In the genomic region with DNA sequence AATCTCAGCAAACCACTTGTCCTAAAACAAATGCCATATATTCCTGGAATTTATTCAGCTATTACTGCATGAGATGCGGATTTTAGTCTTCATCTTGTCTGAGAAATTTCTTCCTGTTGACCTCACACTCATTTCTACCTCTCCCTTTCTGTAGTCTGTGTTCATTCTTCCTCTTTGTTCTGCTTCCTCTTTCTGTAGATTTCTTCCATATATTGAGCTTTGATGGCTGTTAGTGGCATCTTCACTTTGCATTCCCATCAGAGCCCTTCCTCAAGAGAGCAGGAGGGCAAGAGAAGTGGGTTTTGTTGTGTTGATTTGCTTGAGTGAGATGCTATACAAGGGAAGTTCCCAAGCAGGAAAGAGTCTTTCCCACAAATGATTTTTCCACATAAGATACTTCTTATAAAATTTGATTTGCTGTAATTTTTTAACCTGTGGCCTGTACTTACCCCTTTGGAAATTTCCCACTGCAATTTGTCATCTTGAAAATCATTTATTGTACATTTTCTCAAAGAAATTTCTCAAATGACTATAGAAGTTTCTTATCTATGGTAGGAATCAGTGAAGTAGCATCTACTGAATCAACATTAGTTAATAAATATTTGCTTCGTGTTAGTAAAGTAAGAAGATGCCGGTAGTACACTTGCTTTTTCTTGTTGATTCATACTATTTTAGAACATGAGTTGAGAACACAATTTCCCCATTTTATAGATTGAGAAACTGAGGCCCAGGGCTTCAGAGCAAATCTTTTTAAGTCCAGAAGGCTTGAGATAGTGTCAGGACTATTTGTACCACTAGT, we compare ENCODE assay signal across 10 cellular contexts.
DNase-seq lines count a peak whose midpoint lies in the region; ATAC-seq and TF ChIP-seq lines count a peak whose summit lies in the region.
"Had no signal": no experiment of that assay in that cellular context is flagged by ENCODE, and none has a peak within 500 bp of the region (broad histone marks: within the 10 kb centered on the region; RNA-seq: fewer than 3 reads in every experiment).

No MANE protein-coding gene starts in this region.

- no peak overlapping the region for H3K4me3 Mint-ChIP-seq in nephron progenitor cell
- H3K4me3 Mint-ChIP-seq: brain had no signal

- ATAC-seq in GM19351 (IDR thresholded peaks at IDR 0.05; ENCODE audit: unreplicated experiment) (peak; percentile 41), HG02870 (IDR thresholded peaks at IDR 0.05; ENCODE audit: unreplicated experiment) (peak; percentile 37)

- peak; percentile 38 for DNase-seq in OCI-M1 (lab: John Stamatoyannopoulos, UW)
- no peak for DNase-seq in nephron progenitor cell
- DNase-seq in cerebellar nuclear complex (lab: John Stamatoyannopoulos, UW): no peak
- no peak for DNase-seq in NCI-H1417 treated with DMSO at 0.1 percent for 48 hours (lab: John Stamatoyannopoulos, UW)
- no peak for DNase-seq in UCSD-AML1 (lab: John Stamatoyannopoulos, UW; ENCODE audit: unreplicated experiment)
- DNase-seq: NCI-H2227 treated with DMSO at 0.1 percent for 48 hours, SHP77 had no signal

- H3K27ac Mint-ChIP-seq in nephron progenitor cell: peak overlapping the region; percentile 58
- H3K27ac Mint-ChIP-seq: brain had no signal

- TF ChIP-seq CTCF in nephron progenitor cell (IDR thresholded peaks at IDR 0.05): no peak

- peaks cover 22% of the 10 kb centered on the region for H3K36me3 Mint-ChIP-seq in nephron progenitor cell (ENCODE audit: low read depth)

- no peaks in the 10 kb centered on the region for H3K27me3 Mint-ChIP-seq in nephron progenitor cell (ENCODE audit: low read depth, poor library complexity)
- H3K27me3 Mint-ChIP-seq: brain had no signal

- H3K4me1 Mint-ChIP-seq in nephron progenitor cell: peaks cover 17% of the 10 kb centered on the region

- no peaks in the 10 kb centered on the region for H3K9me3 Mint-ChIP-seq in nephron progenitor cell
- H3K9me3 Mint-ChIP-seq: brain had no signal
